8 cellular contexts compared by ENCODE assay signal in the genomic region with DNA sequence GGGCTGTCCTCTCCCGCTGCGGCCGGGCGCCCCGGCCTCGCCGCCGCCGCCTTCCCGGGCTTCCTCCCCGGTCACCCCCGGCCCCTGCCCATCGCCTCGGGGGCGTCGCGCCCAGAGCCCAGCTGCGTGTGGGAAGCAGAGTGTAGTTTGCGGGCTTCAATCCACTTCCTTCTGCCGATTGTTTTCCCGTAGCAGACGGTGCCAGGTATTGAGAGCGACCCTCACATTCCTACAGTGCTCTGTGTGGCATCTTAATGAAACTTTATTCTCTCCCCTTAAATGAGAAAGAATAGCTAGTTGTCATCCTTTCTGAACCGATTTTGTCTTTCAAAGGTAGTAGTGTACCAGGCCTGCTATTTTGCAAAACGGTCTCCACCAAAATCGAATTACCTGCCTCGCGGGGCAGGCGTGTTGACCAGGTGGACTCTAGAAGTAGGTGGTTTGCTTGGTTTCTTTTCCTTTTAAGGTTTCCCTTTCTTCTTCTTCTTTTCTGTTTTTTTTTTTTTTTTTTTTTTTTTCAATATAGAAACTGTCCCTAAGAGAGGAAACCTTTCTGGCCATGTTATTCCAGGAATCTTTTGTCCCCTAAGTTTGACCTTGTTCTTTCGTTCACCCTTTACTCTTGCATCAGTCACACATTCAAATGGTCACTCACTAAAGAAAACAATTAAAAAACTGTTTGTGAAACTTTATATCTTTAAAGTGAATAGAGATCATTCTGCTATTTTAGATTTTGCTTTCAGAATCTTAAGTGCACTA. TPM values are rescaled to one million over a fixed set of nuclear protein-coding genes. Genes with fewer than 3 reads are reported as not detected.
DNase-seq lines count a peak whose midpoint lies in the region; ATAC-seq, FAIRE-seq and TF ChIP-seq lines count a peak whose summit lies in the region.

No MANE protein-coding gene starts in this region.

- H3K36me3 ChIP-seq in KMS-11 (ENCODE audit: insufficient read depth) (no peaks in the 10 kb centered on the region), adipocyte (ENCODE audit: control insufficient read depth, insufficient read depth, low read length, severe bottlenecking) (no peaks in the 10 kb centered on the region), iPS-20b (ENCODE audit: insufficient read depth, low read depth, low read length) (no peaks in the 10 kb centered on the region), spleen (no peaks in the 10 kb centered on the region)

- H3K4me3 ChIP-seq in KMS-11 (IDR thresholded peaks at IDR 0.05; ENCODE audit: insufficient read depth, low read depth, low read length) (no peak overlapping the region), adipocyte (ENCODE audit: low read length) (peak overlapping the region; percentile 99), iPS-20b (ENCODE audit: low read length) (peak overlapping the region; percentile 100), spleen (peak overlapping the region; percentile 76 to 90 (median 80))

- TF ChIP-seq CTCF in KMS-11 (conservative IDR thresholded peaks at IDR 0.05; ENCODE audit: low read depth, low read length): no peak
- TF ChIP-seq CTCF in spleen (IDR thresholded peaks at IDR 0.05 in 8 of 11, conservative IDR thresholded peaks at IDR 0.05 in 3 of 11): no peak

- intact Hi-C loops in spleen (cut with DNase I; ENCODE audit: low total_unique reads): loop anchor here (10.0 kb wide), 1 partner anchor 94 kb away; no protein-coding TSS in a partner anchor

- H3K27me3 ChIP-seq in KMS-11 (ENCODE audit: insufficient read depth, low read depth): no peaks in the 10 kb centered on the region
- no peaks in the 10 kb centered on the region for H3K27me3 ChIP-seq in adipocyte (replicated peaks; ENCODE audit: control insufficient read depth, insufficient read depth, low read length)
- peaks cover 11% of the 10 kb centered on the region; the same call in 1 of the 2 replicates for H3K27me3 ChIP-seq in iPS-20b (ENCODE audit: insufficient read depth, low read length)
- no peaks in the 10 kb centered on the region for H3K27me3 ChIP-seq in spleen (replicated peaks in 1 of 7)

- FAIRE-seq in urothelium cell line (lab: Jason Lieb, UNC): no peak

- H3K4me2 ChIP-seq in KMS-11: peak overlapping the region; percentile 96

- H3K27ac ChIP-seq in KMS-11 (peak overlapping the region; percentile 69), iPS-20b (ENCODE audit: low read length) (peak overlapping the region; percentile 89), spleen (peak overlapping the region; percentile 92 to 98 (median 95))

- H3K79me2 ChIP-seq in KMS-11 (ENCODE audit: insufficient read depth, low read depth): peaks cover 51% of the 10 kb centered on the region

- no peak for ATAC-seq in HG02798 (IDR thresholded peaks at IDR 0.05; ENCODE audit: poor library complexity, unreplicated experiment)

- peaks cover 5% of the 10 kb centered on the region for H4K20me1 ChIP-seq in KMS-11 (ENCODE audit: insufficient read depth)

- H3K9me3 ChIP-seq in adipocyte (ENCODE audit: control insufficient read depth, low read length) (no peaks in the 10 kb centered on the region), iPS-20b (ENCODE audit: insufficient read depth, low read depth, low read length) (no peaks in the 10 kb centered on the region), spleen (no peaks in the 10 kb centered on the region)

- DNase-seq in DMS53 (lab: John Stamatoyannopoulos, UW): peak; percentile 51
- no peak for DNase-seq in DMS53 treated with DMSO at 0.1 percent for 48 hours (lab: John Stamatoyannopoulos, UW; ENCODE audit: unreplicated experiment)
- no peak for DNase-seq in adipocyte (ENCODE audit: low read depth)
- DNase-seq in spleen: no peak
- DNase-seq in urothelium cell line (ENCODE audit: low spot score): no peak

- no peak for TF ChIP-seq POLR2A in spleen (IDR thresholded peaks at IDR 0.05)

- H2AFZ ChIP-seq in KMS-11 (ENCODE audit: low read depth): peak overlapping the region; percentile 65

- peaks cover 32% of the 10 kb centered on the region for H3K4me1 ChIP-seq in KMS-11 (ENCODE audit: low read depth, poor library complexity, severe bottlenecking)
- peaks cover 15% of the 10 kb centered on the region for H3K4me1 ChIP-seq in adipocyte (ENCODE audit: control insufficient read depth, insufficient read depth, low read length)
- H3K4me1 ChIP-seq in iPS-20b (ENCODE audit: insufficient read depth, low read length): no peaks in the 10 kb centered on the region; the same call in 1 of the 2 replicates
- peaks cover 22 to 58% (median 48%) of the 10 kb centered on the region in 6 donors for H3K4me1 ChIP-seq in spleen

- 0 to 1% (median 0%) methylated on average over 30 of the region's 30 CpGs for WGBS in spleen, 5 donors

- H3K9ac ChIP-seq in KMS-11 (peak overlapping the region; percentile 74), adipocyte (ENCODE audit: low read length) (peak overlapping the region; percentile 97), iPS-20b (ENCODE audit: low read depth, low read length) (peak overlapping the region; percentile 97)

RNA-seq across cellular contexts. Expression of a gene that starts 0.9 kb away (rescaled TPM):
- total RNA-seq in spleen: 10 to 100 TPM; 46.0 to 62.2 (median 59.0) TPM
- 1 to 10 TPM; 9.3 to 9.9 (median 9.4) TPM for polyA plus RNA-seq in spleen
